ENCODE assay signal across 8 cellular contexts in genomic region chr7:131327049-131327625, GRCh38. TPM values are rescaled to one million over a fixed set of nuclear protein-coding genes. Genes with fewer than 3 reads are reported as not detected.
DNase-seq lines count a peak whose midpoint lies in the region; ATAC-seq, FAIRE-seq and TF ChIP-seq lines count a peak whose summit lies in the region.

No MANE protein-coding gene starts in this region.

- peak in 1 of 10 experiments; percentile 3 for DNase-seq in CD4-positive, alpha-beta T cell
- DNase-seq in H1 (ENCODE audit: low read depth in 1 of 2, low spot score in 2 of 2) (no peak), memory B cell (ENCODE audit: low spot score in 2 of 2) (peak in 1 of 2 donors; percentile 2), thoracic aorta (ENCODE audit: low spot score) (no peak), NCI-H446 treated with DMSO at 0.1 percent for 48 hours (lab: John Stamatoyannopoulos, UW) (no peak)

- H4K8ac ChIP-seq in H1 (ENCODE audit: extremely low read depth, insufficient read depth, low read length): no peak overlapping the region

- H3K4me1 ChIP-seq in H1 (replicated peaks in 1 of 4; ENCODE audit: control insufficient read depth in 3 of 4, insufficient read depth in 4 of 4, low read length in 3 of 4) (peaks cover 2 to 19% (median 8%) of the 10 kb centered on the region in 4 experiments; a peak in 5 of 7 replicates), thoracic aorta (ENCODE audit: control insufficient read depth in 1 of 2, low read depth in 2 of 2) (peaks cover 18 to 39% of the 10 kb centered on the region in 2 donors)

- H3K27me3 Mint-ChIP-seq in CD4-positive, alpha-beta T cell: no peaks in the 10 kb centered on the region
- no peaks in the 10 kb centered on the region for H3K27me3 Mint-ChIP-seq in memory B cell

- no peaks in the 10 kb centered on the region for H3K9me3 Mint-ChIP-seq in CD4-positive, alpha-beta T cell
- no peaks in the 10 kb centered on the region for H3K9me3 Mint-ChIP-seq in memory B cell

- peak; percentile 12 for ATAC-seq in CD4-positive, alpha-beta T cell (ENCODE audit: poor library complexity)
- ATAC-seq in GM18511 (IDR thresholded peaks at IDR 0.05; ENCODE audit: unreplicated experiment): peak; percentile 11
- peak; percentile 12 for ATAC-seq in HG03439 (IDR thresholded peaks at IDR 0.05; ENCODE audit: unreplicated experiment)
- ATAC-seq in SK-N-SH treated with all-trans-retinoic acid at 6 μM for 48 hours: peak; percentile 77
- no peak for ATAC-seq in memory B cell (ENCODE audit: low read depth)
- peak; percentile 33 for ATAC-seq in thoracic aorta (ENCODE audit: insufficient number of reproducible peaks, low FRiP score, low read depth)

- no peak overlapping the region for H3K56ac ChIP-seq in H1 (replicated peaks; ENCODE audit: insufficient read length, low read depth, low read length)

- no peak for TF ChIP-seq EP300 in H1 (IDR thresholded peaks at IDR 0.05; ENCODE audit: borderline replicate concordance in 1 of 2, low read depth in 2 of 2, low read length in 2 of 2)

- H3K14ac ChIP-seq in H1 (ENCODE audit: insufficient read length): no peak overlapping the region

- H2BK5ac ChIP-seq in H1 (ENCODE audit: low read depth, low read length): peak overlapping the region; percentile 12; the same call in 1 of the 2 replicates

- no peak overlapping the region for H2BK120ac ChIP-seq in H1 (replicated peaks; ENCODE audit: low read depth, low read length)

- H2BK12ac ChIP-seq in H1 (ENCODE audit: low read depth, low read length): peak overlapping the region; percentile 65; the same call in 1 of the 2 replicates

- TF ChIP-seq RAD21 in H1 (IDR thresholded peaks at IDR 0.05 in 1 of 2, conservative IDR thresholded peaks at IDR 0.05 in 1 of 2; ENCODE audit: low read depth in 2 of 2, low read length in 2 of 2): no peak

- no peak overlapping the region for H2AK5ac ChIP-seq in H1 (ENCODE audit: low read depth, low read length)

- peaks cover 6% of the 10 kb centered on the region for H3K23me2 ChIP-seq in H1 (ENCODE audit: low read depth, low read length)

- H3K23ac ChIP-seq in H1 (ENCODE audit: insufficient read length): no peak overlapping the region

- H3K4me3 ChIP-seq in H1 (ENCODE audit: extremely low read depth in 1 of 4, insufficient read depth in 2 of 4, low read depth in 3 of 4, low read length in 4 of 4): peak overlapping the region; percentile 88 to 99 (median 94)
- H3K4me3 ChIP-seq in thoracic aorta: peak overlapping the region; percentile 87

- no peaks in the 10 kb centered on the region for H3K9me3 ChIP-seq in CD4-positive, alpha-beta T cell (ENCODE audit: control insufficient read depth, low read length)
- H3K9me3 ChIP-seq in H1 (ENCODE audit: insufficient read depth in 2 of 2, low read depth in 1 of 2, low read length in 1 of 2): no peaks in the 10 kb centered on the region
- no peaks in the 10 kb centered on the region for H3K9me3 ChIP-seq in thoracic aorta

- TF ChIP-seq POLR2A in H1 (IDR thresholded peaks at IDR 0.05; ENCODE audit: control extremely low read depth in 1 of 2, low read depth in 2 of 2, low read length in 2 of 2): peak; percentile 8 to 33; a peak in 1 of 3 replicates

- FAIRE-seq in H1 (lab: Jason Lieb, UNC): no peak

- H2BK20ac ChIP-seq in H1 (ENCODE audit: low read length): no peak overlapping the region

- no peaks in the 10 kb centered on the region for H3K27me3 ChIP-seq in CD4-positive, alpha-beta T cell (ENCODE audit: control insufficient read depth, insufficient read depth, low read length)
- H3K27me3 ChIP-seq in H1 (replicated peaks in 1 of 4; ENCODE audit: control insufficient read depth in 3 of 4, extremely low read depth in 1 of 4, insufficient read depth in 3 of 4, low read length in 3 of 4) (no peaks in the 10 kb centered on the region), thoracic aorta (replicated peaks; ENCODE audit: insufficient read depth) (no peaks in the 10 kb centered on the region)

- peaks cover 19% of the 10 kb centered on the region for H3K36me3 Mint-ChIP-seq in CD4-positive, alpha-beta T cell (ENCODE audit: low read depth)
- H3K36me3 Mint-ChIP-seq in memory B cell: no peaks in the 10 kb centered on the region

- H3K4me2 ChIP-seq in H1 (ENCODE audit: insufficient read depth in 1 of 2, low read depth in 2 of 2, low read length in 2 of 2): peak overlapping the region; percentile 98 to 100

- H3K79me2 ChIP-seq in H1 (ENCODE audit: control insufficient read depth in 1 of 2, insufficient read depth in 2 of 2, low read length in 2 of 2): peaks cover 18 to 43% of the 10 kb centered on the region in 2 experiments

- 0 out of 2 replicates have a peak overlapping the region, but pooled peaks have one; percentile 14 for H2BK15ac ChIP-seq in H1 (ENCODE audit: low read length)

- peak overlapping the region; percentile 92 for H3K27ac ChIP-seq in CD4-positive, alpha-beta T cell (ENCODE audit: low read depth, low read length)
- H3K27ac ChIP-seq in H1 (ENCODE audit: low read depth, low read length) (peak overlapping the region; percentile 29; the same call in 1 of the 2 replicates), thoracic aorta (peak overlapping the region; percentile 96 to 99)

- no peak overlapping the region for H3K4ac ChIP-seq in H1 (replicated peaks; ENCODE audit: insufficient read length, low read depth, low read length)

- H4K91ac ChIP-seq in H1 (replicated peaks; ENCODE audit: insufficient read length, low read length): no peak overlapping the region

- no peaks in the 10 kb centered on the region; the same call in 1 of the 2 replicates for H3K79me1 ChIP-seq in H1 (ENCODE audit: low read depth, low read length)

- intact Hi-C loops in CD4-positive, alpha-beta T cell (cut with DNase I, micrococcal nuclease): loop anchor here (1.0 to 10.0 kb wide), 4 partner anchors 96 to 222 kb away; no protein-coding TSS in a partner anchor

- peak overlapping the region; percentile 92 for H3K18ac ChIP-seq in H1 (ENCODE audit: extremely low read depth, low read length)

- H3K9ac ChIP-seq in H1 (replicated peaks in 1 of 4; ENCODE audit: extremely low read depth in 1 of 4, low read depth in 3 of 4, low read length in 3 of 4): peak overlapping the region in 3 of 4 experiments; percentile 79 to 98 (median 95); a peak in 5 of 7 replicates

- 9% methylated on average over 14 of the region's 14 CpGs; no CpG with 5 or more reads in 1 of the 2 experiments for whole genome bisulfite sequencing in H1 (ENCODE audit: extremely low coverage in 1 of 2, insufficient coverage in 1 of 2, insufficient read length in 1 of 2, insufficient replicate concordance in 2 of 2, low coverage in 1 of 2, low lambda C conversion rate in 2 of 2, missing lambda C conversion rate in 1 of 2), 2 experiments

- CTCF ChIA-PET in CD4-positive, alpha-beta T cell (lab: Charles Lee): interaction anchor here (0.7 to 1.4 kb wide), 2 partner anchors 11 to 218 kb away, joined by 3 to 6 read pairs; no protein-coding TSS in a partner anchor
- CTCF ChIA-PET in H1 (lab: Charles Lee; ENCODE audit: partially characterized antibody): interaction anchor here (0.5 to 1.4 kb wide), 5 partner anchors 15 to 259 kb away, joined by 3 to 4 read pairs (median 3); no protein-coding TSS in a partner anchor

- peak overlapping the region; percentile 93 for H2AFZ ChIP-seq in H1 (ENCODE audit: low read length)

- TF ChIP-seq CTCF in CD4-positive, alpha-beta T cell (IDR thresholded peaks at IDR 0.05): no peak
- TF ChIP-seq CTCF in H1 (IDR thresholded peaks at IDR 0.05; ENCODE audit: control extremely low read depth in 1 of 3, insufficient read depth in 1 of 3, low read depth in 1 of 3, low read length in 3 of 3) (no peak), thoracic aorta (IDR thresholded peaks at IDR 0.05) (no peak)

- H3K27ac Mint-ChIP-seq in CD4-positive, alpha-beta T cell: peak overlapping the region; percentile 97
- peak overlapping the region; percentile 98 for H3K27ac Mint-ChIP-seq in memory B cell

- peak overlapping the region; percentile 93 for H3K4me3 Mint-ChIP-seq in CD4-positive, alpha-beta T cell
- H3K4me3 Mint-ChIP-seq in memory B cell: peak overlapping the region; percentile 94

- H3K36me3 ChIP-seq in H1 (ENCODE audit: control insufficient read depth in 2 of 4, insufficient read depth in 4 of 4, low read length in 3 of 4) (no peaks in the 10 kb centered on the region), thoracic aorta (no peaks in the 10 kb centered on the region)

- POLR2A ChIA-PET in CD4-positive, alpha-beta T cell (lab: Charles Lee): interaction anchor here (0.9 to 3.5 kb wide), 11 partner anchors 9 to 380 kb away, joined by 3 to 41 read pairs (median 9); no protein-coding TSS in a partner anchor
- POLR2A ChIA-PET in H1 (lab: Charles Lee; ENCODE audit: partially characterized antibody): interaction anchor here (0.5 to 2.8 kb wide), 14 partner anchors 8 to 1435 kb away, joined by 3 to 18 read pairs (median 3); no protein-coding TSS in a partner anchor

- no peaks in the 10 kb centered on the region for H4K20me1 ChIP-seq in H1 (replicated peaks in 1 of 2; ENCODE audit: control insufficient read depth in 1 of 2, insufficient read depth in 2 of 2, low read length in 2 of 2)

- H4K5ac ChIP-seq in H1 (ENCODE audit: insufficient read length, low read depth, low read length): peak overlapping the region; percentile 42

- peaks cover 90% of the 10 kb centered on the region for H3K4me1 Mint-ChIP-seq in CD4-positive, alpha-beta T cell (ENCODE audit: low read depth)
- peaks cover 40% of the 10 kb centered on the region for H3K4me1 Mint-ChIP-seq in memory B cell

TF ChIP-seq in H1, 55 proteins besides CTCF, POLR2A, EP300 and RAD21:
- TF ChIP-seq NRF1 (IDR thresholded peaks at IDR 0.05; ENCODE audit: low read depth, low read length) (no peak), RNF2 (IDR thresholded peaks at IDR 0.05; ENCODE audit: borderline replicate concordance, low read depth, low read length, missing control alignments, poor library complexity, severe bottlenecking) (no peak), JUND (IDR thresholded peaks at IDR 0.05; ENCODE audit: low read length) (no peak), PHF8 (conservative IDR thresholded peaks at IDR 0.05; ENCODE audit: low read depth, low read length) (no peak), POLR2AphosphoS5 (IDR thresholded peaks at IDR 0.05; ENCODE audit: low read depth, low read length) (no peak; the same call in 1 of the 2 replicates), SP4 (IDR thresholded peaks at IDR 0.05; ENCODE audit: low read length) (0 out of 2 replicates have a peak, but pooled peaks have one; percentile 11)

RNA-seq across cellular contexts. Expression of gene MKLN1, which starts 0.5 kb away (rescaled TPM):
- 10 to 100 TPM; 47.2 to 53.7 TPM for total RNA-seq in CD4-positive, alpha-beta T cell
- 45.9 and 50.9 TPM in 2 replicates for total RNA-seq in H1 (2021; fragmentation: NEBNext Ultra II Directional; extraction: Animal tissue kit (Norgen Biotek cat#: 25700))
- 16.8 and 22.3 TPM in 2 replicates for polyA plus RNA-seq in H1 (2011; rRNA removed)
- 22.4 TPM for polyA plus RNA-seq in H1 (2011; cell fraction: cytosol; rRNA removed)
- polyA plus RNA-seq in H1 (2011; cell fraction: nucleus; rRNA removed): 18.0 TPM
- polyA plus RNA-seq in H1 (2012, experiment 1 of 2): 22.2 to 39.8 TPM (median 31.8 TPM) in 4 replicates
- 1.6 TPM for polyA plus RNA-seq in H1 (2012, experiment 2 of 2)
- polyA plus RNA-seq in H1 (2013, experiment 1 of 2): 22.2 TPM
- polyA plus RNA-seq in H1 (2013, experiment 2 of 2): 20.6 TPM
- 122 and 137 TPM in 2 replicates for polyA minus RNA-seq in H1 (2011; rRNA and poly(A)+ RNA removed)
- 26.1 TPM for polyA minus RNA-seq in H1 (2011; cell fraction: cytosol; rRNA and poly(A)+ RNA removed)
- 126 TPM for polyA minus RNA-seq in H1 (2011; cell fraction: nucleus; rRNA and poly(A)+ RNA removed)
- total RNA-seq in thoracic aorta: 10 to 100 TPM; 56.7 to 82.4 TPM

Comparison
In these comparisons a context has a peak if more than half of its experiments do, and no peak if none do; other contexts are left out.
1. H3K27ac ChIP-seq: peak in every context shown above with its lines; median percentile 98 in thoracic aorta; 92 in CD4-positive, alpha-beta T cell; 29 in H1.